Comparison of ENCODE assay signal across 22 cellular contexts in the genomic region with DNA sequence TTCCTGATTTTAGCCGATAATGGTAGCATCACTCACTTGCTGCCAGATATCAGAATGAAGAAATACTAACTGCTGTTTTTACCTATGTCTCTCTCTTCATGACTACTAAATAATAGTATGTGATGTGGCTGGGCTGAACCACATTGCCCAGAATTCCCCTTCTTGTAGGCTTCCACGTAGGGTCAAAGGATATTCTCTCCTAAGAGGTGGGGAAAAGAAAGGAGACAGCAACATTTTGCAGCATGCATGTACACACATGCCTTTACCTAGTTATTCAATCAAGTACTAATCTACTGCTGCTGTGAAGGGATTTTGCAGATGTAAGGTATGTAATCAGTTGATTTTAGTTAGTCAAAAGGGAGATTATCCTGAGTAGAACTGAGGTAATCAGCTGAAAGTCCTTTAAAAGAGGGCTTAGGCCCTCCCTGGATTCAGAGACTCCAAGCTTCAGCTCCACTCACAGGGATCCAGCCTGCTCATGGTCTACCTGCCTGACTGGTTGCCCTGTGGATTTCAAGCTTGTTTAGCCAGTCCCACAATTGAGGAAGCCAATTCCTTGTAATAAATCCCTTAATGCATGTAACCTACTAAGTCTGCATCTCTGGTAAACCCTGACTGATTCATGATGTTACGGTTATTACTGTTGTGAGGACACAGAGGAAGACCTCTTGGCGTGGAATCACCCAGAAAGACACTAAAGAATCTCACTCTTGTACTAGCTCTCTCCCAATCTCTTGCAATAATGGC. TPM values are rescaled to one million over a fixed set of nuclear protein-coding genes. Genes with fewer than 3 reads are reported as not detected.
A peak's percentile ranks its signal among the peaks of the same experiment; 100 is the strongest.
DNase-seq lines count a peak whose midpoint lies in the region; ATAC-seq and TF ChIP-seq lines count a peak whose summit lies in the region.
"Had no signal": no experiment of that assay in that cellular context is flagged by ENCODE, and none has a peak within 500 bp of the region (broad histone marks: within the 10 kb centered on the region; RNA-seq: fewer than 3 reads in every experiment).

No MANE protein-coding gene starts in this region.

- H3K27me3 ChIP-seq in RWPE2 (ENCODE audit: insufficient read depth, poor library complexity, severe bottlenecking), result no peaks in the 10 kb centered on the region
- H3K27me3 ChIP-seq in prostate gland (replicated peaks; ENCODE audit: insufficient read depth), result no peaks in the 10 kb centered on the region
- H3K27me3 ChIP-seq: heart left ventricle had no signal

- peak overlapping the region; percentile 40 for H3K27ac ChIP-seq in RWPE2 (ENCODE audit: poor library complexity, severe bottlenecking)
- no peak overlapping the region for H3K27ac ChIP-seq in prostate gland
- H3K27ac ChIP-seq: psoas muscle had no signal

- H3K36me3 ChIP-seq in RWPE2 (ENCODE audit: low read depth) (no peaks in the 10 kb centered on the region), prostate gland (no peaks in the 10 kb centered on the region)
- H3K36me3 ChIP-seq: HAP-1, heart left ventricle had no signal

- no peak for TF ChIP-seq POLR2A in prostate gland (IDR thresholded peaks at IDR 0.05)

- TF ChIP-seq CTCF in LNCaP clone FGC (IDR thresholded peaks at IDR 0.05; ENCODE audit: control insufficient read depth, extremely low read depth, insufficient read depth) (no peak), RWPE2 (IDR thresholded peaks at IDR 0.05; ENCODE audit: poor library complexity, severe bottlenecking) (no peak), endothelial cell (IDR thresholded peaks at IDR 0.05; ENCODE audit: unreplicated experiment) (no peak), prostate gland (IDR thresholded peaks at IDR 0.05) (no peak)

- H3K27me3 Mint-ChIP-seq in endothelial cell (ENCODE audit: unreplicated experiment), result peaks cover 4% of the 10 kb centered on the region
- H3K27me3 Mint-ChIP-seq: activated naive CD4-positive, alpha-beta T cell treated with anti-CD3 and anti-CD28 coated beads, Interleukin-2, amount 10 ng/mL, durations not matched to agents 7 days and 5 days; B cell had no signal

- H3K9me3 ChIP-seq in RWPE2 (ENCODE audit: severe bottlenecking) (no peaks in the 10 kb centered on the region), prostate gland (no peaks in the 10 kb centered on the region)
- H3K9me3 ChIP-seq: HAP-1, heart left ventricle, psoas muscle had no signal

- ATAC-seq in RWPE2 (ENCODE audit: low read depth), result 0 out of 3 replicates have a peak, but pooled peaks have one; percentile 5
- ATAC-seq: heart left ventricle; naive thymus-derived CD4-positive, alpha-beta T cell; psoas muscle had no signal

- peaks cover 14% of the 10 kb centered on the region for H3K36me3 Mint-ChIP-seq in endothelial cell (ENCODE audit: low read depth, unreplicated experiment)
- H3K36me3 Mint-ChIP-seq: activated naive CD4-positive, alpha-beta T cell treated with anti-CD3 and anti-CD28 coated beads, Interleukin-2, amount 10 ng/mL, durations not matched to agents 7 days and 5 days; naive thymus-derived CD4-positive, alpha-beta T cell had no signal

- 81% methylated on average over 4 of the region's 4 CpGs for WGBS in prostate gland

- peak; percentile 78 for DNase-seq in LNCaP clone FGC (ENCODE audit: low read depth)
- DNase-seq in RWPE2 (ENCODE audit: low spot score), result no peak
- DNase-seq in endothelial cell (ENCODE audit: low spot score), result no peak
- peak; percentile 43 for DNase-seq in prostate gland (ENCODE audit: low spot score)
- no peak for DNase-seq in NCI-H1105 (lab: John Stamatoyannopoulos, UW)
- no peak for DNase-seq in EL
- no peak for DNase-seq in SIG-M5 (lab: John Stamatoyannopoulos, UW)
- no peak for DNase-seq in kidney tubule cell (ENCODE audit: low spot score)
- DNase-seq: activated CD4-positive, alpha-beta T cell treated with anti-CD3 and anti-CD28 coated beads, Interleukin-2, amount 50 U/mL, for 48 hours; activated naive CD4-positive, alpha-beta T cell treated with anti-CD3 and anti-CD28 coated beads, Interleukin-2, amount 10 ng/mL, durations not matched to agents 7 days and 5 days; activated T-cell treated with anti-CD3 and anti-CD28 coated beads for 4 hours; heart left ventricle; naive thymus-derived CD4-positive, alpha-beta T cell; NCI-H1092 treated with DMSO at 0.1 percent for 48 hours; NCI-H2081 treated with DMSO at 0.1 percent for 48 hours; psoas muscle; stimulated activated CD8-positive, alpha-beta memory T cell treated with anti-CD3 and anti-CD28 coated beads, Interleukin-4, amount 100 ng/mL, for 48 hours; SW 1271 had no signal

- no peaks in the 10 kb centered on the region for H3K9me3 Mint-ChIP-seq in endothelial cell (ENCODE audit: unreplicated experiment)
- H3K9me3 Mint-ChIP-seq: activated naive CD4-positive, alpha-beta T cell treated with anti-CD3 and anti-CD28 coated beads, Interleukin-2, amount 10 ng/mL, durations not matched to agents 7 days and 5 days had no signal

- H3K4me3 Mint-ChIP-seq in endothelial cell (ENCODE audit: unreplicated experiment), result no peak overlapping the region
- H3K4me3 Mint-ChIP-seq: activated naive CD4-positive, alpha-beta T cell treated with anti-CD3 and anti-CD28 coated beads, Interleukin-2, amount 10 ng/mL, durations not matched to agents 7 days and 5 days; B cell; naive thymus-derived CD4-positive, alpha-beta T cell had no signal

- H3K27ac Mint-ChIP-seq in endothelial cell (ENCODE audit: unreplicated experiment), result peak overlapping the region; percentile 99
- H3K27ac Mint-ChIP-seq: activated naive CD4-positive, alpha-beta T cell treated with anti-CD3 and anti-CD28 coated beads, Interleukin-2, amount 10 ng/mL, durations not matched to agents 7 days and 5 days; B cell; naive thymus-derived CD4-positive, alpha-beta T cell had no signal

- intact Hi-C loops in prostate gland (cut with DNase I), result no loop called here

- peaks cover 60% of the 10 kb centered on the region for H3K4me1 Mint-ChIP-seq in endothelial cell (ENCODE audit: unreplicated experiment)
- H3K4me1 Mint-ChIP-seq: activated naive CD4-positive, alpha-beta T cell treated with anti-CD3 and anti-CD28 coated beads, Interleukin-2, amount 10 ng/mL, durations not matched to agents 7 days and 5 days; B cell; naive thymus-derived CD4-positive, alpha-beta T cell had no signal

- H3K4me3 ChIP-seq in LNCaP clone FGC (ENCODE audit: low read depth, low read length) (no peak overlapping the region), RWPE2 (ENCODE audit: severe bottlenecking) (no peak overlapping the region), prostate gland (no peak overlapping the region)
- H3K4me3 ChIP-seq: HAP-1, heart left ventricle, psoas muscle had no signal

- H3K4me1 ChIP-seq in RWPE2 (ENCODE audit: insufficient read depth, poor library complexity, severe bottlenecking) (peaks cover 45% of the 10 kb centered on the region), prostate gland (replicated peaks) (peaks cover 12% of the 10 kb centered on the region)
- H3K4me1 ChIP-seq: psoas muscle had no signal

RNA-seq across cellular contexts. Expression of gene PLD1, which starts 20.4 kb away (rescaled TPM):
- total RNA-seq in endothelial cell (ENCODE audit: unreplicated experiment), result 61.5 TPM
- 10 to 100 TPM; 12.8 to 15.8 TPM for total RNA-seq in prostate gland
- total RNA-seq: G401 had no signal

RNA-seq across cellular contexts. Expression of gene TMEM212, which starts 53.2 kb away (rescaled TPM):
- total RNA-seq in endothelial cell (ENCODE audit: unreplicated experiment) (not detected), prostate gland (not detected)
- total RNA-seq: astrocyte; B cell; G401; heart left ventricle; naive thymus-derived CD4-positive, alpha-beta T cell; psoas muscle had no signal

Comparison
In these comparisons a context has a peak if more than half of its experiments do, and no peak if none do; other contexts are left out.
1. DNase-seq: peak in LNCaP clone FGC (single experiment) and prostate gland (single experiment); none in RWPE2 (single experiment), endothelial cell (single experiment), NCI-H1105 (single experiment), EL (single experiment), SIG-M5 (single experiment) and kidney tubule cell (single experiment).